Comparison of ENCODE assay signal across 17 cellular contexts in genomic region chr11:14190992-14191773, GRCh38.
DNase-seq lines count a peak whose midpoint lies in the region; ATAC-seq, FAIRE-seq and TF ChIP-seq lines count a peak whose summit lies in the region.
"Had no signal": no experiment of that assay in that cellular context is flagged by ENCODE, and none has a peak within 500 bp of the region (broad histone marks: within the 10 kb centered on the region; RNA-seq: fewer than 3 reads in every experiment).

No MANE protein-coding gene starts in this region.

- no peak overlapping the region for H3K18ac ChIP-seq in H1 (ENCODE audit: extremely low read depth, low read length)

- H3K23ac ChIP-seq in H1 (ENCODE audit: insufficient read length), result no peak overlapping the region

- no peak overlapping the region for H3K4me2 ChIP-seq in H1 (ENCODE audit: insufficient read depth in 1 of 2, low read depth in 2 of 2, low read length in 2 of 2)

- H2BK5ac ChIP-seq in H1 (ENCODE audit: low read depth, low read length), result no peak overlapping the region

- no peaks in the 10 kb centered on the region for H3K23me2 ChIP-seq in H1 (ENCODE audit: low read depth, low read length)

- H3K14ac ChIP-seq in H1 (ENCODE audit: insufficient read length), result no peak overlapping the region

- no peak overlapping the region for H2BK15ac ChIP-seq in H1 (ENCODE audit: low read length)

- no peaks in the 10 kb centered on the region for H3K79me1 ChIP-seq in H1 (ENCODE audit: low read depth, low read length)

- no peak overlapping the region for H2AK5ac ChIP-seq in H1 (ENCODE audit: low read depth, low read length)

- H2BK12ac ChIP-seq in H1 (ENCODE audit: low read depth, low read length), result no peak overlapping the region

- peak; percentile 2 for DNase-seq in HT1080 (ENCODE audit: low read depth)
- DNase-seq in H1 (ENCODE audit: low read depth in 1 of 2, low spot score in 2 of 2), result no peak
- DNase-seq in left kidney (ENCODE audit: low read depth, low spot score), result peak; percentile 62
- no peak for DNase-seq in stomach
- DNase-seq in activated effector memory CD4-positive, alpha-beta T cell treated with Interleukin-2 at 50 U/mL for 16 hours, result no peak
- DNase-seq in CD4-positive, alpha-beta memory T cell, result no peak
- DNase-seq in ovary, result no peak
- DNase-seq: activated CD4-positive, CD25-positive, alpha-beta regulatory T cell treated with anti-CD3 and anti-CD28 coated beads, Interleukin-2, amount 50 U/mL, for 72 hours; activated CD8-positive, alpha-beta memory T cell treated with anti-CD3 and anti-CD28 coated beads, Interleukin-2, amount 50 U/mL, for 4 hours; activated naive CD4-positive, alpha-beta T cell treated with anti-CD3 and anti-CD28 coated beads, Interleukin-2, amount 50 U/mL, for 16 hours; NCI-H2081; NCI-H69; posterior cingulate gyrus; T-cell had no signal

- H4K5ac ChIP-seq in H1 (ENCODE audit: insufficient read length, low read depth, low read length), result no peak overlapping the region

- no peak overlapping the region for H2BK20ac ChIP-seq in H1 (ENCODE audit: low read length)

- H2BK120ac ChIP-seq in H1 (replicated peaks; ENCODE audit: low read depth, low read length), result no peak overlapping the region

- H4K20me1 ChIP-seq in H1 (replicated peaks in 1 of 2; ENCODE audit: control insufficient read depth in 1 of 2, insufficient read depth in 2 of 2, low read length in 2 of 2), result no peaks in the 10 kb centered on the region

- peak overlapping the region in 1 of 7 donors; percentile 16 for H3K27ac Mint-ChIP-seq in CD4-positive, alpha-beta memory T cell
- H3K27ac Mint-ChIP-seq: T-cell had no signal

- H4K91ac ChIP-seq in H1 (replicated peaks; ENCODE audit: insufficient read length, low read length), result no peak overlapping the region

- H3K4me3 Mint-ChIP-seq in CD4-positive, alpha-beta memory T cell, result no peak overlapping the region
- H3K4me3 Mint-ChIP-seq: T-cell had no signal

- H3K27ac ChIP-seq in H1 (ENCODE audit: low read depth, low read length) (no peak overlapping the region), stomach (peak overlapping the region in 4 of 5 donors; percentile 31 to 67 (median 44)), ovary (peak overlapping the region in 1 of 2 donors; percentile 38)
- no peak overlapping the region for H3K27ac ChIP-seq in CD4-positive, alpha-beta memory T cell (ENCODE audit: low read depth, low read length)

- peaks cover 0 to 3% (median 0%) of the 10 kb centered on the region in 4 experiments; a peak in 2 of 7 replicates for H3K4me1 ChIP-seq in H1 (replicated peaks in 1 of 4; ENCODE audit: control insufficient read depth in 3 of 4, insufficient read depth in 4 of 4, low read length in 3 of 4)
- peaks cover 0 to 22% (median 8%) of the 10 kb centered on the region in 4 donors for H3K4me1 ChIP-seq in stomach
- no peaks in the 10 kb centered on the region for H3K4me1 ChIP-seq in CD4-positive, alpha-beta memory T cell (ENCODE audit: insufficient read depth, low read length)
- H3K4me1 ChIP-seq in ovary (ENCODE audit: insufficient read depth), result peaks cover 10% of the 10 kb centered on the region

- no peak overlapping the region for H3K4me3 ChIP-seq in H1 (ENCODE audit: extremely low read depth in 1 of 4, insufficient read depth in 2 of 4, low read depth in 3 of 4, low read length in 4 of 4)
- no peak overlapping the region for H3K4me3 ChIP-seq in stomach
- no peak overlapping the region for H3K4me3 ChIP-seq in CD4-positive, alpha-beta memory T cell (ENCODE audit: low read length in 2 of 2)
- H3K4me3 ChIP-seq in ovary, result no peak overlapping the region

- intact Hi-C loops in stomach (cut with DNase I; ENCODE audit: low total_unique reads) (no loop called here), ovary (cut with DNase I) (no loop called here)
- intact Hi-C loops in CD4-positive, alpha-beta memory T cell (cut with micrococcal nuclease), result no loop called here

- no peak overlapping the region for H3K56ac ChIP-seq in H1 (replicated peaks; ENCODE audit: insufficient read length, low read depth, low read length)

- no peak overlapping the region for H3K9ac ChIP-seq in H1 (replicated peaks in 1 of 4; ENCODE audit: extremely low read depth in 1 of 4, low read depth in 3 of 4, low read length in 3 of 4)

- TF ChIP-seq CTCF in H1 (IDR thresholded peaks at IDR 0.05; ENCODE audit: control extremely low read depth in 1 of 3, insufficient read depth in 1 of 3, low read depth in 1 of 3, low read length in 3 of 3) (peak; percentile 20 to 44 (median 26); a peak in 3 of 4 replicates), stomach (IDR thresholded peaks at IDR 0.05) (no peak), ovary (IDR thresholded peaks at IDR 0.05) (no peak)

- FAIRE-seq in H1 (lab: Jason Lieb, UNC), result no peak
- FAIRE-seq: RCC 7860 had no signal

- TF ChIP-seq EP300 in H1 (IDR thresholded peaks at IDR 0.05; ENCODE audit: borderline replicate concordance in 1 of 2, low read depth in 2 of 2, low read length in 2 of 2), result no peak
- TF ChIP-seq EP300 in stomach (IDR thresholded peaks at IDR 0.05), result no peak
- TF ChIP-seq EP300 in ovary (IDR thresholded peaks at IDR 0.05), result no peak

- H3K36me3 ChIP-seq in H1 (ENCODE audit: control insufficient read depth in 2 of 4, insufficient read depth in 4 of 4, low read length in 3 of 4) (no peaks in the 10 kb centered on the region), stomach (no peaks in the 10 kb centered on the region), ovary (no peaks in the 10 kb centered on the region)
- no peaks in the 10 kb centered on the region for H3K36me3 ChIP-seq in CD4-positive, alpha-beta memory T cell (ENCODE audit: insufficient read depth, low read length)
- H3K36me3 ChIP-seq: breast epithelium had no signal

- no peaks in the 10 kb centered on the region for H3K36me3 Mint-ChIP-seq in CD4-positive, alpha-beta memory T cell

- no peak overlapping the region for H2AFZ ChIP-seq in H1 (ENCODE audit: low read length)

- no peaks in the 10 kb centered on the region for H3K27me3 ChIP-seq in H1 (replicated peaks in 1 of 4; ENCODE audit: control insufficient read depth in 3 of 4, extremely low read depth in 1 of 4, insufficient read depth in 3 of 4, low read length in 3 of 4)
- H3K27me3 ChIP-seq in stomach, result no peaks in the 10 kb centered on the region
- no peaks in the 10 kb centered on the region for H3K27me3 ChIP-seq in CD4-positive, alpha-beta memory T cell (ENCODE audit: insufficient read depth, low read length)
- no peaks in the 10 kb centered on the region for H3K27me3 ChIP-seq in ovary
- H3K27me3 ChIP-seq: breast epithelium had no signal

- TF ChIP-seq POLR2A in H1 (IDR thresholded peaks at IDR 0.05; ENCODE audit: control extremely low read depth in 1 of 2, low read depth in 2 of 2, low read length in 2 of 2) (no peak), stomach (IDR thresholded peaks at IDR 0.05) (no peak), ovary (IDR thresholded peaks at IDR 0.05) (no peak)

- TF ChIP-seq RAD21 in H1 (IDR thresholded peaks at IDR 0.05 in 1 of 2, conservative IDR thresholded peaks at IDR 0.05 in 1 of 2; ENCODE audit: low read depth in 2 of 2, low read length in 2 of 2), result no peak; a peak in 2 of 4 replicates

- ATAC-seq in GM21576 (IDR thresholded peaks at IDR 0.05; ENCODE audit: unreplicated experiment), result no peak
- ATAC-seq: T-cell had no signal

- no peaks in the 10 kb centered on the region for H3K9me3 ChIP-seq in H1 (ENCODE audit: insufficient read depth in 2 of 2, low read depth in 1 of 2, low read length in 1 of 2)
- H3K9me3 ChIP-seq in stomach, result no peaks in the 10 kb centered on the region
- H3K9me3 ChIP-seq in CD4-positive, alpha-beta memory T cell (ENCODE audit: control insufficient read depth in 1 of 2, low read length in 2 of 2), result no peaks in the 10 kb centered on the region
- H3K9me3 ChIP-seq in ovary, result no peaks in the 10 kb centered on the region
- H3K9me3 ChIP-seq: breast epithelium had no signal

- H3K27me3 Mint-ChIP-seq in CD4-positive, alpha-beta memory T cell, result peaks cover 0 to 2% of the 10 kb centered on the region in 2 donors

- 84% methylated on average over 6 of the region's 6 CpGs; no CpG with 5 or more reads in 1 of the 2 experiments for WGBS in H1 (ENCODE audit: extremely low coverage in 1 of 2, insufficient coverage in 1 of 2, insufficient read length in 1 of 2, insufficient replicate concordance in 2 of 2, low coverage in 1 of 2, low lambda C conversion rate in 2 of 2, missing lambda C conversion rate in 1 of 2), 2 experiments
- 55 to 65% (median 63%) methylated on average over 6 of the region's 6 CpGs for WGBS in stomach, 5 donors
- WGBS in ovary, 3 donors, result 11 to 19% (median 18%) methylated on average over 6 of the region's 6 CpGs

- no peaks in the 10 kb centered on the region for H3K79me2 ChIP-seq in H1 (ENCODE audit: control insufficient read depth in 1 of 2, insufficient read depth in 2 of 2, low read length in 2 of 2)

- no peak overlapping the region for H4K8ac ChIP-seq in H1 (ENCODE audit: extremely low read depth, insufficient read depth, low read length)

- H3K4me1 Mint-ChIP-seq in CD4-positive, alpha-beta memory T cell, result peaks cover 0 to 2% (median 0%) of the 10 kb centered on the region in 4 donors
- H3K4me1 Mint-ChIP-seq: T-cell had no signal

- H3K4ac ChIP-seq in H1 (replicated peaks; ENCODE audit: insufficient read length, low read depth, low read length), result no peak overlapping the region

- POLR2A ChIA-PET in H1 (lab: Charles Lee; ENCODE audit: partially characterized antibody), result no interaction called here
- POLR2A ChIA-PET in CD4-positive, alpha-beta memory T cell (lab: Charles Lee; ENCODE audit: partially characterized antibody), result no interaction called here

- CTCF ChIA-PET in H1 (lab: Charles Lee; ENCODE audit: partially characterized antibody), result interaction anchor here (1.0 to 1.4 kb wide), 5 partner anchors 8 to 249 kb away, joined by 3 to 4 read pairs (median 3); no protein-coding TSS in a partner anchor
- CTCF ChIA-PET in CD4-positive, alpha-beta memory T cell (lab: Charles Lee; ENCODE audit: partially characterized antibody), result no interaction called here

- H3K9me3 Mint-ChIP-seq in CD4-positive, alpha-beta memory T cell, result no peaks in the 10 kb centered on the region
- H3K9me3 Mint-ChIP-seq: T-cell had no signal

TF ChIP-seq in H1, 55 proteins besides CTCF, POLR2A, EP300 and RAD21:
- no peak for TF ChIP-seq BCL11A (IDR thresholded peaks at IDR 0.05; ENCODE audit: low read depth in 2 of 2, low read length in 2 of 2)
- no peak for TF ChIP-seq ATF3 (IDR thresholded peaks at IDR 0.05; ENCODE audit: insufficient read depth, low read depth, low read length)
- no peak for TF ChIP-seq CHD1 (IDR thresholded peaks at IDR 0.05; ENCODE audit: low read depth, low read length)
- no peak for TF ChIP-seq EZH2 (IDR thresholded peaks at IDR 0.05; ENCODE audit: low read depth, low read length, severe bottlenecking)
- TF ChIP-seq YY1 (IDR thresholded peaks at IDR 0.05; ENCODE audit: low read depth, low read length), result no peak
- TF ChIP-seq KDM1A (IDR thresholded peaks at IDR 0.05; ENCODE audit: borderline replicate concordance, low read length), result no peak

Comparison
In these comparisons a context has a peak if more than half of its experiments do, and no peak if none do; other contexts are left out.
1. DNase-seq: peak in HT1080 (single experiment) and left kidney (single experiment); none in H1 (0 of 2), stomach (single experiment), activated effector memory CD4-positive, alpha-beta T cell treated with Interleukin-2 at 50 U/mL for 16 hours (single experiment), CD4-positive, alpha-beta memory T cell (0 of 5) and ovary (0 of 5).
2. H3K27ac ChIP-seq: peak in stomach (4 of 5); none in H1 (single experiment) and CD4-positive, alpha-beta memory T cell (single experiment).
3. CTCF ChIP-seq: peak in H1 (3 of 3); none in stomach (0 of 7) and ovary (0 of 3).